Comparison of ENCODE assay signal across 15 cellular contexts in the genomic region with DNA sequence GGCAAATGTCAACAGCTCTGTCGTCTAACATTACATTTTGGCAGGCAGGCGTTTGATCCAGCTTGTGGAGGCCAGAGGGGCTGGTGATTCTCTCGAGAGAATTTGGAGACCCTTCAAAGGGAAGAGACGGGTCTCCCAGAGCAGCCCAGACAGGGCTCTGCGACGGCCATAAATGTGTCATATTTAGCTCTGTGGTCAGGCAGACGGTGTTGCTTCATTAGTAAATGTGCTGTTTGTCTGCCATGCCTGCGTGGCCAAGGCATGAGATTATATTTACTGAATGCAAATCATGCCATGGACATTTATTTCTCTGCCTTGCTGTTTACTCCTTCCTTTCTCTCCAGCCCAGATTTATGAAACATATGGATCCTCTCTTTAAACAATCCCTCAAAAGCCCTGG.
"Had no signal": no experiment of that assay in that cellular context is flagged by ENCODE, and none has a peak within 500 bp of the region (broad histone marks: within the 10 kb centered on the region; RNA-seq: fewer than 3 reads in every experiment).

No MANE protein-coding gene starts in this region.

- H3K36me3 Mint-ChIP-seq: memory B cell had no signal

- H3K27ac ChIP-seq: adrenal gland, epithelial cell of prostate, sigmoid colon, testis had no signal

- H3K27me3 ChIP-seq: adrenal gland, sigmoid colon, testis had no signal

- H3K27ac Mint-ChIP-seq: activated T-helper 2 cell treated with anti-CD3 and anti-CD28 coated beads, Interferon-gamma antibody, Interleukin-2, Interleukin-4, amounts not matched to agents 10 μg/mL and 5 μg/mL and 100 μg/mL, durations not matched to agents 14 hours and 24 hours and 36 hours; memory B cell; T-helper 17 cell had no signal

- H3K4me1 Mint-ChIP-seq: central memory CD8-positive, alpha-beta T cell; memory B cell; stimulated activated naive CD8-positive, alpha-beta T cell treated with anti-CD3 and anti-CD28 coated beads, Interleukin-15, amount 100 ng/mL, for 72 hours had no signal

- H3K4me3 Mint-ChIP-seq: central memory CD8-positive, alpha-beta T cell; memory B cell; stimulated activated naive CD8-positive, alpha-beta T cell treated with anti-CD3 and anti-CD28 coated beads, Interleukin-15, amount 100 ng/mL, for 72 hours; T-helper 17 cell had no signal

- H3K4me1 ChIP-seq: adrenal gland had no signal

- DNase-seq: activated CD4-positive, alpha-beta T cell treated with anti-CD3 and anti-CD28 coated beads, Interleukin-2, amount 50 U/mL, for 1 hour; activated naive CD4-positive, alpha-beta T cell treated with anti-CD3 and anti-CD28 coated beads, Interleukin-2, amount 50 U/mL, for 16 hours; adrenal gland; cortex of kidney; effector CD8-positive, alpha-beta T cell; left colon; sigmoid colon; stimulated activated CD4-positive, alpha-beta T cell treated with anti-CD3 and anti-CD28 coated beads, Interleukin-4, amount 100 ng/mL, for 24 hours; stimulated activated naive CD8-positive, alpha-beta T cell treated with anti-CD3 and anti-CD28 coated beads, Interleukin-15, amount 100 ng/mL, for 72 hours; T-helper 17 cell; testis had no signal

- H3K36me3 ChIP-seq: adrenal gland, sigmoid colon had no signal

- H3K9me3 Mint-ChIP-seq: activated T-helper 2 cell treated with anti-CD3 and anti-CD28 coated beads, Interferon-gamma antibody, Interleukin-2, Interleukin-4, amounts not matched to agents 10 μg/mL and 5 μg/mL and 100 μg/mL, durations not matched to agents 14 hours and 24 hours and 36 hours had no signal

- H3K9me3 ChIP-seq: adrenal gland, sigmoid colon, testis had no signal

- H3K4me3 ChIP-seq: adrenal gland, sigmoid colon, testis had no signal
